ENCODE assay signal across 16 cellular contexts in the genomic region with DNA sequence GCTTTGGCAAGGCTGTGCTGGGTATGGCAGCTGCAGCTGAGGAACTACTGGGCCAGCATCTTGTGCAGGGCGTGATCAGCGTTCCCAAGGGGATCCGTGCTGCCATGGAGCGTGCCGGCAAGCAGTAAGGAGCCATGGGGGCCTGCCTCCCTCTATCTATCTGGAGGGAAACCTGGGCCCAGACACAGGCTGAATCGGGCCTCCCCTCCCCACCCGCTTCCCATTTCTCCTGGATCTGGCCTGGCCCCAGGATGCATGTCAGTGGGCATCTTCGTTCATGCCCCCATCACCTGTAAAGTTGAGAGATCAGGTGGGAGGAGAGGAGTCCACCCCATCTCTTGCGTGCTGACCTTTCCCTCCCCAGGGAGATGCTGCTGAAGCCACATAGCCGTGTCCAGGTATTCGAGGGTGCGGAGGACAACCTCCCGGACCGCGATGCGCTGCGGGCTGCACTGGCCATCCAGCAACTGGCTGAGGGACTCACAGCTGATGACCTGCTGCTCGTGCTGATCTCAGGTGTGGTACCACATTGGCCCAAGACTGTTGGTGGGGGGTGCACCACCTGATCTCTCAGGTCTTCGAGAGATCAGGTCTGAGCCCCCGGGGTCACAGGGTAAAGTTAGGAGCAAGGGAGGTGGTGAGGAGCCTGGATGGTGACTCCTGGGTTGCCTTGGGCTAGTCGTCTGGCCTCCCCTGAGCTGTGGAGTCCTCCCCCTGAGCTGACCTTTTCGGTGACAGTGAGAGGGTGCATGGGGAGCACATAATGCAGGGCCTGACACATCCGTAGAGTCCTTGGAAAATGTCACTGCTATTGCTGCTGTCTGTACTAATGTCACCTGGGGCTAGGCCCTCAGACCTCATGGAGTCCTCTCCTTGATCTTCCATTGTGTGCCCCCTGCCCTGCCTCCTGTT. TPM values are rescaled to one million over a fixed set of nuclear protein-coding genes. Genes with fewer than 3 reads are reported as not detected.
DNase-seq lines count a peak whose midpoint lies in the region; ATAC-seq, FAIRE-seq and TF ChIP-seq lines count a peak whose summit lies in the region.
"Had no signal": no experiment of that assay in that cellular context is flagged by ENCODE, and none has a peak within 500 bp of the region (broad histone marks: within the 10 kb centered on the region; RNA-seq: fewer than 3 reads in every experiment).

No MANE protein-coding gene starts in this region.

- intact Hi-C loops in pancreas (cut with DNase I) = loop anchor here in 1 of 3 donors (5.0 kb wide), 1 partner anchor 51 kb away; no protein-coding TSS in a partner anchor

- peaks cover 36 to 53% (median 44%) of the 10 kb centered on the region in 10 experiments for H3K4me1 ChIP-seq in BLaER1 treated with 17β-estradiol and CSF1 and Interleukin-3, amounts not matched to agents 10 nM and 100 nM
- H3K4me1 ChIP-seq in NT2/D1 (ENCODE audit: insufficient read depth, insufficient read length) (no peaks in the 10 kb centered on the region), pancreas (peaks cover 28 to 37% (median 32%) of the 10 kb centered on the region in 3 donors)

- H3K36me3 ChIP-seq in BLaER1 treated with 17β-estradiol and CSF1 and Interleukin-3, amounts not matched to agents 10 nM and 100 nM = peaks cover 18 to 54% (median 43%) of the 10 kb centered on the region in 11 experiments
- H3K36me3 ChIP-seq in NT2/D1 (ENCODE audit: insufficient read depth, insufficient read length, low read length) (peaks cover 35% of the 10 kb centered on the region), pancreas (peaks cover 0 to 5% (median 0%) of the 10 kb centered on the region in 3 donors)

- DNase-seq in NT2/D1 (ENCODE audit: low read depth, low spot score) = no peak
- peak; percentile 35 for DNase-seq in islet precursor cell
- peak in 4 of 6 donors; percentile 21 to 69 (median 38) for DNase-seq in pancreas
- DNase-seq in EL = no peak
- no peak for DNase-seq in NCI-H1436 (lab: John Stamatoyannopoulos, UW)
- DNase-seq in midbrain (lab: John Stamatoyannopoulos, UW) = no peak
- DNase-seq: cerebellar nuclear complex, DMS153, NCI-H1048, NCI-H2107, NCI-H774 had no signal

- peaks cover 0 to 56% (median 26%) of the 10 kb centered on the region in 11 experiments; a peak in 13 of 22 replicates for H4K20me1 ChIP-seq in BLaER1 treated with 17β-estradiol and CSF1 and Interleukin-3, amounts not matched to agents 10 nM and 100 nM

- H3K4me2 ChIP-seq in BLaER1 treated with 17β-estradiol and CSF1 and Interleukin-3, amounts not matched to agents 10 nM and 100 nM = peak overlapping the region; percentile 82 to 96 (median 92)
- H3K4me2 ChIP-seq: SK-N-SH had no signal

- no peak for FAIRE-seq in pancreas (lab: Jason Lieb, UNC)

- H3K27ac ChIP-seq in BLaER1 treated with 17β-estradiol and CSF1 and Interleukin-3, amounts not matched to agents 10 nM and 100 nM = peak overlapping the region in 2 of 11 experiments; percentile 28 to 35; a peak in 2 of 22 replicates
- peak overlapping the region in 2 of 4 donors; percentile 100 for H3K27ac ChIP-seq in pancreas
- H3K27ac ChIP-seq: right atrium auricular region had no signal

- no peak for TF ChIP-seq CTCF in pancreas (IDR thresholded peaks at IDR 0.05)

- no peaks in the 10 kb centered on the region for H3K9me3 ChIP-seq in BLaER1 treated with 17β-estradiol and CSF1 and Interleukin-3, amounts not matched to agents 10 nM and 100 nM (replicated peaks in 1 of 11)
- no peaks in the 10 kb centered on the region for H3K9me3 ChIP-seq in NT2/D1 (ENCODE audit: insufficient read depth, low read length)
- H3K9me3 ChIP-seq in pancreas = no peaks in the 10 kb centered on the region
- H3K9me3 ChIP-seq: right atrium auricular region, SK-N-SH had no signal

- peak overlapping the region in 2 of 10 experiments; percentile 6 to 19; a peak in 2 of 20 replicates for H3K4me3 ChIP-seq in BLaER1 treated with 17β-estradiol and CSF1 and Interleukin-3, amounts not matched to agents 10 nM and 100 nM
- H3K4me3 ChIP-seq in NT2/D1 (ENCODE audit: insufficient read length, low read depth) (no peak overlapping the region), pancreas (peak overlapping the region in 2 of 4 donors; percentile 3 to 35)
- H3K4me3 ChIP-seq: right atrium auricular region had no signal

- 55 to 56% methylated on average over 23 of the region's 23 CpGs for WGBS in pancreas, 2 donors

- ATAC-seq in pancreas (no peak), GM19324 (IDR thresholded peaks at IDR 0.05; ENCODE audit: low FRiP score, unreplicated experiment) (no peak)
- ATAC-seq: Panc1 had no signal

- no peaks in the 10 kb centered on the region for H3K27me3 ChIP-seq in BLaER1 treated with 17β-estradiol and CSF1 and Interleukin-3, amounts not matched to agents 10 nM and 100 nM
- H3K27me3 ChIP-seq in NT2/D1 (ENCODE audit: insufficient read depth, insufficient read length) (no peaks in the 10 kb centered on the region), pancreas (no peaks in the 10 kb centered on the region)
- H3K27me3 ChIP-seq: right atrium auricular region had no signal

- peak overlapping the region in 9 of 11 experiments; percentile 26 to 94 (median 45); a peak in 17 of 22 replicates for H3K9ac ChIP-seq in BLaER1 treated with 17β-estradiol and CSF1 and Interleukin-3, amounts not matched to agents 10 nM and 100 nM
- peak overlapping the region; percentile 14 for H3K9ac ChIP-seq in NT2/D1 (ENCODE audit: insufficient read length, low read depth)
- H3K9ac ChIP-seq: SK-N-SH had no signal

RNA-seq across cellular contexts. Expression of a gene that starts 3.2 kb away (rescaled TPM):
- total RNA-seq in pancreas = 10 to 100 TPM in 1 of 6 donors, 1 to 10 TPM in 5; 4.1 to 11.6 (median 6.8) TPM
- polyA plus RNA-seq in pancreas = 10 to 100 TPM; 13.8 to 19.3 TPM

RNA-seq across cellular contexts. Expression of a gene that starts 12.4 kb away (rescaled TPM):
- 10 to 100 TPM; 15.1 to 32.1 (median 19.6) TPM for total RNA-seq in pancreas
- 10 to 100 TPM in 1 of 2 donors, 1 to 10 TPM in 1; 9.0 to 18.5 TPM for polyA plus RNA-seq in pancreas

RNA-seq across cellular contexts. Expression of a gene that starts 25.3 kb away (rescaled TPM):
- total RNA-seq in pancreas = 1 to 10 TPM; 2.9 to 5.1 (median 4.1) TPM
- polyA plus RNA-seq in pancreas = 10 to 100 TPM in 1 of 2 donors, 1 to 10 TPM in 1; 8.1 to 11.4 TPM

RNA-seq across cellular contexts. Expression of a gene that starts 45.3 kb away (rescaled TPM):
- total RNA-seq in pancreas = 10 to 100 TPM in 1 of 6 donors, 1 to 10 TPM in 5; 4.0 to 15.2 (median 6.7) TPM
- polyA plus RNA-seq in pancreas = 10 to 100 TPM in 1 of 2 donors, 1 to 10 TPM in 1; 9.2 to 11.8 TPM

RNA-seq across cellular contexts. Expression of a gene that starts 51.9 kb away (rescaled TPM):
- 10 to 100 TPM in 4 of 6 donors, 1 to 10 TPM in 2; 8.9 to 26.8 (median 11.3) TPM for total RNA-seq in pancreas
- 10 to 100 TPM; 12.9 to 15.9 TPM for polyA plus RNA-seq in pancreas

Comparison
In these comparisons a context has a peak if more than half of its experiments do, and no peak if none do; other contexts are left out.
1. DNase-seq: peak in islet precursor cell (single experiment) and pancreas (4 of 6); none in NT2/D1 (single experiment), EL (single experiment), NCI-H1436 (single experiment) and midbrain (single experiment).